Comparison of ENCODE assay signal across 17 cellular contexts in genomic region chr15:85427286-85428028, GRCh38.
"Had no signal": no experiment of that assay in that cellular context is flagged by ENCODE, and none has a peak within 500 bp of the region (broad histone marks: within the 10 kb centered on the region; RNA-seq: fewer than 3 reads in every experiment).

No MANE protein-coding gene starts in this region.

- H3K27ac ChIP-seq: esophagus squamous epithelium, gastroesophageal sphincter, neutrophil had no signal

- H3K36me3 ChIP-seq: esophagus squamous epithelium, gastroesophageal sphincter, neutrophil had no signal

- H3K4me3 Mint-ChIP-seq: immature natural killer cell, memory B cell, mesothelial cell of epicardium, nephron progenitor cell, type B pancreatic cell had no signal

- ATAC-seq: gastroesophageal sphincter, right cardiac atrium had no signal

- DNase-seq: cerebellar nuclear complex; dermis blood vessel endothelial cell; esophagus squamous epithelium; foreskin fibroblast; glutamatergic neuron; immature natural killer cell; naive B cell; nephron progenitor cell; right cardiac atrium; small intestine; stimulated activated CD4-positive, alpha-beta T cell treated with anti-CD3 and anti-CD28 coated beads, Interleukin-12 subunit alpha, Interleukin-12 subunit beta, amount 100 ng/mL, for 4 hours; stimulated activated naive CD4-positive, alpha-beta T cell treated with Interleukin-2 at 50 U/mL for 16 hours had no signal

- H3K36me3 Mint-ChIP-seq: immature natural killer cell, memory B cell, mesothelial cell of epicardium, naive B cell had no signal

- H3K4me1 Mint-ChIP-seq: mesothelial cell of epicardium had no signal

- H3K9me3 ChIP-seq: esophagus squamous epithelium, gastroesophageal sphincter, neutrophil had no signal

- H3K27me3 ChIP-seq: esophagus squamous epithelium, gastroesophageal sphincter, neutrophil had no signal

- H3K27me3 Mint-ChIP-seq: memory B cell, naive B cell, type B pancreatic cell had no signal

- H3K4me3 ChIP-seq: esophagus squamous epithelium, gastroesophageal sphincter had no signal

- H3K27ac Mint-ChIP-seq: immature natural killer cell, memory B cell, mesothelial cell of epicardium, nephron progenitor cell, type B pancreatic cell had no signal
